Comparison of ENCODE assay signal across 1 cellular context in the genomic region with DNA sequence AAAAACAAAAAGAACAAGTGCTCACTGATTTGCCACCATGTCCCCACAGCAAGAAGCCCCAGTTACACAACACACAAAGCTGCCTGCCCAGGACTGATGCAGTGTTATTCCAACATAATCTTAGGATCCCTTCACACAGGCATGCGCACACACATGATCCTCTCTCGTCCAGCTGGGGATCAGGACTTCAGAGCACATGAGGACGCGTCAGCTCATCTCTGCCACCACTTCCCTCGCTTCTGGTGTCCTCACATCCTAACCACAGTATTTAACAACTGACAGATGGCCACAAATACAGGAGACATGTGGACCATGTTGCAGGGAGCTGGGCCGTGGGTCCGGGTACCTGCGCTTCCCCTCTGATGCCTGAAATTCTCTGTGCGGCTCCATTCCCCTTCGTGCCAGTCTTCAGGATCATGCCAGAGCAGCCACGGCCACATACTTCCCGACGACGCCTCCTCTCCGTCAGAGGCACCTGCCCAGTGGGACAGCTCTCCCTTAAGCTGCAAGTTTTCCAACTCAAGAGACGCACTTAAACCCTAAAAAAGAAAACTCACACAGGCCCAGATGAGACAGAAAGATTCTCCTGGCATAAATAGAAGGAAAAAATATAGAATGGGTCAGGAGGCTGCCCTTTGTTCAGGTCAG.
TF ChIP-seq lines count a peak whose summit lies in the region.

No MANE protein-coding gene starts in this region.

TF ChIP-seq in HepG2, 621 proteins besides CTCF, POLR2A, EP300 and RAD21 (continued from another document):
- TF ChIP-seq, protein P1, sequence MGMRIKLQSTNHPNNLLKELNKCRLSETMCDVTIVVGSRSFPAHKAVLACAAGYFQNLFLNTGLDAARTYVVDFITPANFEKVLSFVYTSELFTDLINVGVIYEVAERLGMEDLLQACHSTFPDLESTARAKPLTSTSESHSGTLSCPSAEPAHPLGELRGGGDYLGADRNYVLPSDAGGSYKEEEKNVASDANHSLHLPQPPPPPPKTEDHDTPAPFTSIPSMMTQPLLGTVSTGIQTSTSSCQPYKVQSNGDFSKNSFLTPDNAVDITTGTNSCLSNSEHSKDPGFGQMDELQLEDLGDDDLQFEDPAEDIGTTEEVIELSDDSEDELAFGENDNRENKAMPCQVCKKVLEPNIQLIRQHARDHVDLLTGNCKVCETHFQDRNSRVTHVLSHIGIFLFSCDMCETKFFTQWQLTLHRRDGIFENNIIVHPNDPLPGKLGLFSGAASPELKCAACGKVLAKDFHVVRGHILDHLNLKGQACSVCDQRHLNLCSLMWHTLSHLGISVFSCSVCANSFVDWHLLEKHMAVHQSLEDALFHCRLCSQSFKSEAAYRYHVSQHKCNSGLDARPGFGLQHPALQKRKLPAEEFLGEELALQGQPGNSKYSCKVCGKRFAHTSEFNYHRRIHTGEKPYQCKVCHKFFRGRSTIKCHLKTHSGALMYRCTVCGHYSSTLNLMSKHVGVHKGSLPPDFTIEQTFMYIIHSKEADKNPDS (CRISPR knock-in tag; IDR thresholded peaks at IDR 0.05) = no peak
- TF ChIP-seq KLF9 (CRISPR knock-in tag; IDR thresholded peaks at IDR 0.05; ENCODE audit: low read depth) = no peak
- TF ChIP-seq ZNF572 (CRISPR knock-in tag; IDR thresholded peaks at IDR 0.05) = 0 out of 2 replicates have a peak, but pooled peaks have one; percentile 24
- TF ChIP-seq JARID2 (CRISPR knock-in tag; IDR thresholded peaks at IDR 0.05; ENCODE audit: insufficient replicate concordance) = no peak
- TF ChIP-seq RBM22 (optimal IDR thresholded peaks at IDR 0.05; ENCODE audit: low read length) = peak; percentile 20
- TF ChIP-seq HNRNPL (IDR thresholded peaks at IDR 0.05; ENCODE audit: low read depth, low read length) = 0 out of 2 replicates have a peak, but pooled peaks have one; percentile 48
- no peak for TF ChIP-seq HDAC1 (CRISPR knock-in tag; IDR thresholded peaks at IDR 0.05)
- TF ChIP-seq ZNF224 (CRISPR knock-in tag; IDR thresholded peaks at IDR 0.05) = no peak
- TF ChIP-seq, protein P2, sequence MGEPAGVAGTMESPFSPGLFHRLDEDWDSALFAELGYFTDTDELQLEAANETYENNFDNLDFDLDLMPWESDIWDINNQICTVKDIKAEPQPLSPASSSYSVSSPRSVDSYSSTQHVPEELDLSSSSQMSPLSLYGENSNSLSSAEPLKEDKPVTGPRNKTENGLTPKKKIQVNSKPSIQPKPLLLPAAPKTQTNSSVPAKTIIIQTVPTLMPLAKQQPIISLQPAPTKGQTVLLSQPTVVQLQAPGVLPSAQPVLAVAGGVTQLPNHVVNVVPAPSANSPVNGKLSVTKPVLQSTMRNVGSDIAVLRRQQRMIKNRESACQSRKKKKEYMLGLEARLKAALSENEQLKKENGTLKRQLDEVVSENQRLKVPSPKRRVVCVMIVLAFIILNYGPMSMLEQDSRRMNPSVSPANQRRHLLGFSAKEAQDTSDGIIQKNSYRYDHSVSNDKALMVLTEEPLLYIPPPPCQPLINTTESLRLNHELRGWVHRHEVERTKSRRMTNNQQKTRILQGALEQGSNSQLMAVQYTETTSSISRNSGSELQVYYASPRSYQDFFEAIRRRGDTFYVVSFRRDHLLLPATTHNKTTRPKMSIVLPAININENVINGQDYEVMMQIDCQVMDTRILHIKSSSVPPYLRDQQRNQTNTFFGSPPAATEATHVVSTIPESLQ (CRISPR knock-in tag; conservative IDR thresholded peaks at IDR 0.05) = no peak
- TF ChIP-seq ZNF34 (CRISPR knock-in tag; IDR thresholded peaks at IDR 0.05; ENCODE audit: borderline replicate concordance) = no peak
